Comparison of ENCODE assay signal across 8 cellular contexts in the genomic region with DNA sequence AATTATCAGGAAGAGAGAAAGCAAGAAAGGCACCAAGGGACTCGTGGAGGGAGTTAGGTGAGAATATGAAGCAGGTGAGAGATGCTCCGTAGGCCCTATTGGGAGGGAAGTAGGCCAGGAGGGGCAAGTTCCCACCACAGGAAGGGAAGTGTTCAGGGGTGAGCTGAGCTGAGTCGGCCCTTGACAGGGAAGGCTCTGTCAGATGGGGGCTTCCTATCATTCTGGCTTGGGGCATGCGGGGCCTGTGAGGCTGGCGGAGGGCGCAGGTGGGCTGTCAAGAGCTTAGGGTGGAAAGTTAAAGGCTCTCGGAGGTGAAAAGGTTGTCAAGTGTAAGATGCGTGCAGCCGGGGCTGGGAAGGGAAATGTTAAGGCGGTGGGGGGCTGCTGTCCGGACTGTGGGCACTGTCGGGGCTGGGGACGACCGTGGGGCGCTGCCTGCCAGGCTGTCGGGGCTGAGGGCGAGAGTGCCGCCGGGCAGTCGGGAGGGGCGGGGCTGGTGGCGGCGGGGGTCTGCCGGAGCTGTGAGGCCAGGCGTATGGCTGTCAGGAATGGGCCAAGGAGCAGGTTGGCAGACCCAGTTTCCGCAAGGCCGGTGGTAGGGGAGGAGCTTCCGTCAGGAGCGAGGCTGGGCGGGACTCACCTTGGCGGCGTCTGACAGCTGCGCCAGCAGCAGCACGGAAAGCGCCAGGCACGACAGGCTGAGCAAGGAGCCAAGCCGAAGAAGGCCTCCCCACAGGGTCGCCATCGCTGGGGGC. TPM values are rescaled to one million over a fixed set of nuclear protein-coding genes. Genes with fewer than 3 reads are reported as not detected.
DNase-seq lines count a peak whose midpoint lies in the region; ATAC-seq, FAIRE-seq and TF ChIP-seq lines count a peak whose summit lies in the region.

No MANE protein-coding gene starts in this region.

- peak; percentile 94 for FAIRE-seq in GM12878 (lab: Jason Lieb, UNC)

- SMC1A ChIA-PET in GM12878 (lab: Charles Lee; ENCODE audit: uncharacterized antibody, unreplicated experiment): interaction anchor here (0.7 to 1.5 kb wide), 6 partner anchors 22 to 543 kb away, joined by 3 to 4 read pairs (median 4); no protein-coding TSS in a partner anchor

- peak overlapping the region; percentile 83 for H3K4me3 ChIP-seq in GM12878
- peak overlapping the region; percentile 94 for H3K4me3 ChIP-seq in iPS-11a (ENCODE audit: low read depth, low read length)

- peak overlapping the region; percentile 91 for H3K4me2 ChIP-seq in GM12878 (ENCODE audit: control insufficient read depth, insufficient read depth)

- no peaks in the 10 kb centered on the region for H4K20me1 ChIP-seq in GM12878 (ENCODE audit: control insufficient read depth, insufficient read depth)

- H3K36me3 ChIP-seq in GM12878 (ENCODE audit: control insufficient read depth in 2 of 2, insufficient read depth in 2 of 2, low read length in 1 of 2): no peaks in the 10 kb centered on the region

- no peak for TF ChIP-seq RAD21 in GM12878 (IDR thresholded peaks at IDR 0.05; ENCODE audit: insufficient read depth, low read depth, low read length)

- H3K9me3 ChIP-seq in GM12878 (replicated peaks; ENCODE audit: control insufficient read depth, insufficient read depth, low read length): no peaks in the 10 kb centered on the region

- intact Hi-C loops in GM12878 (cut with micrococcal nuclease; ENCODE audit: unreplicated experiment): loop anchor here (5.0 kb wide), 3 partner anchors 99 to 396 kb away; a partner anchor contains a TSS

- RAD21 ChIA-PET in GM12878 (lab: Charles Lee; ENCODE audit: unreplicated experiment): interaction anchor here (0.9 to 2.6 kb wide), 13 partner anchors 15 to 762 kb away, joined by 3 to 9 read pairs (median 5); partner anchors contain the start of genes STK33 and ZNF143

- BruUV-seq in GM12878 (replicated peaks; lab: Mats Ljungman, UMichigan): no TSS peak

- CTCF ChIA-PET in GM12878 (lab: Yijun Ruan, JAX): interaction anchor here (0.6 to 2.6 kb wide), 9 partner anchors 10 to 397 kb away, joined by 4 to 26 read pairs (median 5); no protein-coding TSS in a partner anchor

- ATAC-seq in GM18498 (IDR thresholded peaks at IDR 0.05; ENCODE audit: unreplicated experiment): peak; percentile 67
- ATAC-seq in HG02840 (IDR thresholded peaks at IDR 0.05; ENCODE audit: low FRiP score, unreplicated experiment): peak; percentile 58
- ATAC-seq in GM12878: peak; percentile 81

- WGBS in GM12878 (ENCODE audit: insufficient coverage, insufficient replicate concordance, low lambda C conversion rate, missing lambda C conversion rate): 1% methylated on average over 33 of the region's 39 CpGs

- H3K9ac ChIP-seq in GM12878 (ENCODE audit: control insufficient read depth, insufficient read depth, low read length): peak overlapping the region; percentile 94

- H3K4me1 ChIP-seq in GM12878 (ENCODE audit: control insufficient read depth, insufficient read depth, low read length): peaks cover 10% of the 10 kb centered on the region

- TF ChIP-seq EP300 in GM12878 (IDR thresholded peaks at IDR 0.05; ENCODE audit: borderline replicate concordance in 1 of 2, control insufficient read depth in 1 of 2, low read depth in 2 of 2, low read length in 2 of 2): no peak

- H3K79me2 ChIP-seq in GM12878 (ENCODE audit: control insufficient read depth, insufficient read depth, low read length): peaks cover 34% of the 10 kb centered on the region

- DNase-seq in NCI-H1417 treated with DMSO at 0.1 percent for 48 hours (lab: John Stamatoyannopoulos, UW) (peak; percentile 20), T1000 (lab: John Stamatoyannopoulos, UW) (peak; percentile 70), GM12878 (ENCODE audit: low read depth, low spot score) (peak; percentile 37), smooth muscle cell of the brain vasculature (ENCODE audit: low read depth, low spot score) (peak; percentile 1), midbrain (lab: John Stamatoyannopoulos, UW) (no peak)

- no peak for TF ChIP-seq CTCF in GM12878 (IDR thresholded peaks at IDR 0.05 in 2 of 3, conservative IDR thresholded peaks at IDR 0.05 in 1 of 3; ENCODE audit: control insufficient read depth in 2 of 3, extremely low read depth in 1 of 3, insufficient read depth in 1 of 3, low read depth in 3 of 3, low read length in 3 of 3)

- POLR2A ChIA-PET in GM12878 (lab: Charles Lee): interaction anchor here (0.7 to 1.6 kb wide), 7 partner anchors 52 to 350 kb away, joined by 3 to 10 read pairs (median 3); partner anchors contain the start of genes RPL27A and TRIM66

- peak overlapping the region; percentile 92 for H3K27ac ChIP-seq in GM12878 (ENCODE audit: control insufficient read depth, insufficient read depth)

- peak overlapping the region; percentile 94 for H2AFZ ChIP-seq in GM12878 (ENCODE audit: control insufficient read depth, low read depth, low read length)

- TF ChIP-seq POLR2A in GM12878 (IDR thresholded peaks at IDR 0.05; ENCODE audit: low read depth, low read length): no peak

- in situ Hi-C loops in GM12878 (cut with MboI): no loop called here

- no peaks in the 10 kb centered on the region for H3K27me3 ChIP-seq in GM12878 (replicated peaks in 1 of 2; ENCODE audit: control insufficient read depth in 2 of 2, insufficient read depth in 2 of 2, low read length in 1 of 2)

RNA-seq across cellular contexts. Expression of gene TMEM9B, which starts 0.5 kb away (rescaled TPM):
- total RNA-seq in GM12878 (2013; cell fraction: nucleolus; rRNA removed): 25.6 and 28.7 TPM in 2 replicates
- total RNA-seq in GM12878 (2014; rRNA removed) (31.2 and 33.8 TPM in 2 replicates), GM12878 (2014; rRNA removed; fragmentation: Illumina TruSeq; extraction: Trizol) (28.1 and 28.7 TPM in 2 replicates), GM12878 (2021) (20.8 and 23.1 TPM in 2 replicates)
- polyA plus RNA-seq in GM12878 (2011; ENCODE audit: low read depth): 20.5 TPM
- polyA plus RNA-seq in GM12878 (2011; rRNA removed) (43.6 and 55.7 TPM in 2 replicates), GM12878 (2014; fragmentation: Illumina TruSeq; extraction: Trizol) (33.2 and 41.0 TPM in 2 replicates), GM12878 (2014; fragmentation: Nextera tagmentation; extraction: Ambion mirVana) (10 to 100 TPM; 11.5 to 16.6 TPM), GM12878 (2014; rRNA removed) (24.3 and 26.4 TPM in 2 replicates), GM12878 (2016; fragmentation: Nextera tagmentation; extraction: Ambion mirVana) (10 to 100 TPM; 48.0 to 54.0 TPM)
- polyA plus RNA-seq in GM12878 (2011; cell fraction: cytosol; rRNA removed): 20.3 and 22.4 TPM in 2 replicates
- polyA plus RNA-seq in GM12878 (2011; cell fraction: nucleus; rRNA removed): 11.0 TPM in 2 replicates
- 21.4 and 32.5 TPM in 2 replicates for polyA plus RNA-seq in GM12878 (2012)
- 19.4 and 23.4 TPM in 2 replicates for polyA minus RNA-seq in GM12878 (2011; rRNA and poly(A)+ RNA removed)
- polyA minus RNA-seq in GM12878 (2011; cell fraction: cytosol; rRNA and poly(A)+ RNA removed): 5.9 and 8.7 TPM in 2 replicates
- 5.4 and 9.4 TPM in 2 replicates for polyA minus RNA-seq in GM12878 (2011; cell fraction: nucleus; rRNA and poly(A)+ RNA removed)

RNA-seq across cellular contexts. Expression of gene ASCL3, which starts 20.9 kb away (rescaled TPM):
- not detected in 2 replicates for total RNA-seq in GM12878 (2013; cell fraction: nucleolus; rRNA removed)
- total RNA-seq in GM12878 (2014; rRNA removed) (not detected in 2 replicates), GM12878 (2014; rRNA removed; fragmentation: Illumina TruSeq; extraction: Trizol) (not detected in 2 replicates), GM12878 (2021) (not detected in 2 replicates)
- not detected for polyA plus RNA-seq in GM12878 (2011; ENCODE audit: low read depth)
- polyA plus RNA-seq in GM12878 (2011; rRNA removed) (not detected in 2 replicates), GM12878 (2014; fragmentation: Illumina TruSeq; extraction: Trizol) (not detected in 2 replicates), GM12878 (2014; fragmentation: Nextera tagmentation; extraction: Ambion mirVana) (not detected), GM12878 (2014; rRNA removed) (not detected in 2 replicates), GM12878 (2016; fragmentation: Nextera tagmentation; extraction: Ambion mirVana) (not detected)
- not detected in 2 replicates for polyA plus RNA-seq in GM12878 (2011; cell fraction: cytosol; rRNA removed)
- polyA plus RNA-seq in GM12878 (2011; cell fraction: nucleus; rRNA removed): not detected in 2 replicates
- polyA plus RNA-seq in GM12878 (2012): not detected in 2 replicates
- polyA minus RNA-seq in GM12878 (2011; rRNA and poly(A)+ RNA removed): not detected in 2 replicates
- polyA minus RNA-seq in GM12878 (2011; cell fraction: cytosol; rRNA and poly(A)+ RNA removed): not detected in 2 replicates
- polyA minus RNA-seq in GM12878 (2011; cell fraction: nucleus; rRNA and poly(A)+ RNA removed): not detected in 2 replicates

RNA-seq across cellular contexts. Expression of gene C11orf16, which starts 31.0 kb away (rescaled TPM):
- total RNA-seq in GM12878 (2013; cell fraction: nucleolus; rRNA removed): not detected in 2 replicates
- not detected in 2 replicates for total RNA-seq in GM12878 (2014; rRNA removed)
- not detected in 2 replicates for total RNA-seq in GM12878 (2014; rRNA removed; fragmentation: Illumina TruSeq; extraction: Trizol)
- total RNA-seq in GM12878 (2021): not detected in 2 replicates
- polyA plus RNA-seq in GM12878 (2011; ENCODE audit: low read depth): not detected
- not detected in 2 replicates for polyA plus RNA-seq in GM12878 (2011; rRNA removed)
- polyA plus RNA-seq in GM12878 (2011; cell fraction: cytosol; rRNA removed): not detected in 2 replicates
- polyA plus RNA-seq in GM12878 (2011; cell fraction: nucleus; rRNA removed): not detected in 2 replicates
- not detected in 2 replicates for polyA plus RNA-seq in GM12878 (2012)
- not detected in 2 replicates for polyA plus RNA-seq in GM12878 (2014; fragmentation: Illumina TruSeq; extraction: Trizol)
- under 1 TPM in 1 of 2 experiments, not detected in 1; 0.05 TPM for polyA plus RNA-seq in GM12878 (2014; fragmentation: Nextera tagmentation; extraction: Ambion mirVana)
- not detected in 2 replicates for polyA plus RNA-seq in GM12878 (2014; rRNA removed)
- under 1 TPM; 0.32 to 0.39 TPM for polyA plus RNA-seq in GM12878 (2016; fragmentation: Nextera tagmentation; extraction: Ambion mirVana)
- polyA minus RNA-seq in GM12878 (2011; rRNA and poly(A)+ RNA removed): not detected in 2 replicates
- not detected in 2 replicates for polyA minus RNA-seq in GM12878 (2011; cell fraction: cytosol; rRNA and poly(A)+ RNA removed)
- polyA minus RNA-seq in GM12878 (2011; cell fraction: nucleus; rRNA and poly(A)+ RNA removed): not detected in 2 replicates

RNA-seq across cellular contexts. Expression of gene NRIP3, which starts 40.1 kb away (rescaled TPM):
- not detected in 2 replicates for total RNA-seq in GM12878 (2013; cell fraction: nucleolus; rRNA removed)
- total RNA-seq in GM12878 (2014; rRNA removed): under 0.01 and 0.22 TPM in 2 replicates
- total RNA-seq in GM12878 (2014; rRNA removed; fragmentation: Illumina TruSeq; extraction: Trizol): 0.09 TPM in 1 of 2 replicates, not detected in the other
- total RNA-seq in GM12878 (2021): not detected in 2 replicates
- 0.05 TPM for polyA plus RNA-seq in GM12878 (2011; ENCODE audit: low read depth)
- not detected in 2 replicates for polyA plus RNA-seq in GM12878 (2011; rRNA removed)
- polyA plus RNA-seq in GM12878 (2011; cell fraction: cytosol; rRNA removed): not detected in 2 replicates
- polyA plus RNA-seq in GM12878 (2011; cell fraction: nucleus; rRNA removed): not detected in 2 replicates
- not detected in 2 replicates for polyA plus RNA-seq in GM12878 (2012)
- not detected in 2 replicates for polyA plus RNA-seq in GM12878 (2014; fragmentation: Illumina TruSeq; extraction: Trizol)
- not detected for polyA plus RNA-seq in GM12878 (2014; fragmentation: Nextera tagmentation; extraction: Ambion mirVana)
- 0.25 TPM in 1 of 2 replicates, not detected in the other for polyA plus RNA-seq in GM12878 (2014; rRNA removed)
- under 1 TPM in 1 of 2 experiments, not detected in 1; 0.25 TPM for polyA plus RNA-seq in GM12878 (2016; fragmentation: Nextera tagmentation; extraction: Ambion mirVana)
- not detected in 2 replicates for polyA minus RNA-seq in GM12878 (2011; rRNA and poly(A)+ RNA removed)
- not detected in 2 replicates for polyA minus RNA-seq in GM12878 (2011; cell fraction: cytosol; rRNA and poly(A)+ RNA removed)
- polyA minus RNA-seq in GM12878 (2011; cell fraction: nucleus; rRNA and poly(A)+ RNA removed): not detected in 2 replicates

RNA-seq across cellular contexts. Expression of gene AKIP1, which starts 52.8 kb away (rescaled TPM):
- total RNA-seq in GM12878 (2013; cell fraction: nucleolus; rRNA removed): 12.3 and 18.0 TPM in 2 replicates
- total RNA-seq in GM12878 (2014; rRNA removed): 31.7 and 36.5 TPM in 2 replicates
- total RNA-seq in GM12878 (2014; rRNA removed; fragmentation: Illumina TruSeq; extraction: Trizol): 21.5 and 23.3 TPM in 2 replicates
- 27.1 and 30.4 TPM in 2 replicates for total RNA-seq in GM12878 (2021)
- polyA plus RNA-seq in GM12878 (2011; ENCODE audit: low read depth): 12.8 TPM
- 30.7 and 33.1 TPM in 2 replicates for polyA plus RNA-seq in GM12878 (2011; rRNA removed)
- polyA plus RNA-seq in GM12878 (2011; cell fraction: cytosol; rRNA removed): 29.6 and 30.8 TPM in 2 replicates
- 10.6 and 12.4 TPM in 2 replicates for polyA plus RNA-seq in GM12878 (2011; cell fraction: nucleus; rRNA removed)
- 16.5 and 19.9 TPM in 2 replicates for polyA plus RNA-seq in GM12878 (2012)
- polyA plus RNA-seq in GM12878 (2014; fragmentation: Illumina TruSeq; extraction: Trizol): 22.1 and 30.6 TPM in 2 replicates
- polyA plus RNA-seq in GM12878 (2014; fragmentation: Nextera tagmentation; extraction: Ambion mirVana): 10 to 100 TPM in 1 of 2 experiments, 1 to 10 TPM in 1; 5.1 to 14.7 TPM
- 32.0 and 36.2 TPM in 2 replicates for polyA plus RNA-seq in GM12878 (2014; rRNA removed)
- 10 to 100 TPM; 38.0 to 38.9 TPM for polyA plus RNA-seq in GM12878 (2016; fragmentation: Nextera tagmentation; extraction: Ambion mirVana)
- polyA minus RNA-seq in GM12878 (2011; rRNA and poly(A)+ RNA removed): 8.7 and 9.1 TPM in 2 replicates
- polyA minus RNA-seq in GM12878 (2011; cell fraction: cytosol; rRNA and poly(A)+ RNA removed): 10.3 and 15.2 TPM in 2 replicates
- 3.6 and 6.6 TPM in 2 replicates for polyA minus RNA-seq in GM12878 (2011; cell fraction: nucleus; rRNA and poly(A)+ RNA removed)
